In the genomic region with DNA sequence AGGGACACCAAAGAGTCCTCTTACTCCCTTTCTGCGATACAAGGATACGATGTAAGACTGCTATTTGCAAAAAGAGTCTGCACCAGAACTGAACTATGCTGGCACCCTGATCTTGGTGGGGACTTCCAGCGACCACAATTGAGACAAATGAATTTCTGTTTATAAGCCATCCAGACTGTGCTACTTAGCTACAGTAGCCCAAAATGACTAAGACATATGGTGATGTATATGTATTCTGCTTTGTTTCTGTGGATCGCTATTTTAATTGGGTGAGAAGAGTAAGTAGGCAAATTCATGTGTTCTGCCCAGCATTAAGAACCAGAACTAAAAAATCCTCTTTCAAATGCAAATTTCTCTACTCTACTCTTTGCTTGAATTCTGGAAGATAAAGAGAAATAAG, we compare ENCODE assay signal across 33 cellular contexts.
"Had no signal": no experiment of that assay in that cellular context is flagged by ENCODE, and none has a peak within 500 bp of the region (broad histone marks: within the 10 kb centered on the region; RNA-seq: fewer than 3 reads in every experiment).

No MANE protein-coding gene starts in this region.

- H3K4me1 Mint-ChIP-seq: activated B cell treated with CpG ODN at 0.5 μM for 24 hours; activated naive CD4-positive, alpha-beta T cell treated with anti-CD3 and anti-CD28 coated beads, Interleukin-2, amount 50 U/mL, for 24 hours; activated naive CD8-positive, alpha-beta T cell treated with anti-CD3 and anti-CD28 coated beads for 36 hours; activated naive CD8-positive, alpha-beta T cell treated with anti-CD3 and anti-CD28 coated beads, Interleukin-2, amount 50 U/mL, for 24 hours; activated T-helper 17 cell treated with anti-CD3 and anti-CD28 coated beads, Interleukin-2, amount 50 U/mL, for 72 hours; brain; T-helper 17 cell had no signal

- H3K27me3 ChIP-seq: adrenal gland, breast epithelium, cardiac muscle cell, colonic mucosa had no signal

- H3K27me3 Mint-ChIP-seq: activated B cell treated with CpG ODN at 0.5 μM for 24 hours; activated CD8-positive, alpha-beta T cell treated with anti-CD3 and anti-CD28 coated beads for 36 hours; activated naive CD4-positive, alpha-beta T cell treated with anti-CD3 and anti-CD28 coated beads, Interleukin-2, amount 50 U/mL, for 24 hours; activated naive CD8-positive, alpha-beta T cell treated with anti-CD3 and anti-CD28 coated beads for 36 hours; activated naive CD8-positive, alpha-beta T cell treated with anti-CD3 and anti-CD28 coated beads, Interleukin-2, amount 50 U/mL, for 24 hours; activated T-helper 17 cell treated with anti-CD3 and anti-CD28 coated beads, Interleukin-2, amount 50 U/mL, for 72 hours; brain; T-helper 17 cell had no signal

- DNase-seq: activated B cell treated with CpG ODN at 0.5 μM for 24 hours; activated CD4-positive, alpha-beta T cell treated with anti-CD3 and anti-CD28 coated beads for 48 hours; activated CD4-positive, alpha-beta T cell treated with anti-CD3 and anti-CD28 coated beads, Interleukin-2, amount 50 U/mL, for 1 hour; activated CD4-positive, alpha-beta T cell treated with anti-CD3 and anti-CD28 coated beads, Interleukin-2, amount 50 U/mL, for 48 hours; activated CD8-positive, alpha-beta memory T cell treated with anti-CD3 and anti-CD28 coated beads for 24 hours; activated CD8-positive, alpha-beta T cell treated with anti-CD3 and anti-CD28 coated beads for 36 hours; activated effector memory CD4-positive, alpha-beta T cell treated with Interleukin-2 at 50 U/mL for 16 hours; activated gamma-delta T cell treated with Interleukin-2 at 50 U/mL for 16 hours; activated naive CD4-positive, alpha-beta T cell treated with Interleukin-2 at 50 U/mL for 16 hours; activated naive CD8-positive, alpha-beta T cell treated with anti-CD3 and anti-CD28 coated beads for 36 hours; activated naive CD8-positive, alpha-beta T cell treated with anti-CD3 and anti-CD28 coated beads, Interleukin-2, amount 50 U/mL, for 24 hours; activated T-cell treated with anti-CD3 and anti-CD28 coated beads, Interleukin-2, amount 50 U/mL, for 4 hours; adrenal gland; amygdala; aorta; central memory CD4-positive, alpha-beta T cell; cerebellar nuclear complex; colonic mucosa; effector memory CD4-positive, alpha-beta T cell; endodermal cell; foreskin fibroblast; head of caudate nucleus; T-helper 17 cell; T1000; WERI-Rb-1 had no signal

- H3K27ac ChIP-seq: adrenal gland, breast epithelium, cardiac muscle cell, colonic mucosa, WERI-Rb-1 had no signal

- H3K9me3 ChIP-seq: adrenal gland, breast epithelium, colonic mucosa had no signal

- H3K4me3 ChIP-seq: adrenal gland, breast epithelium, cardiac muscle cell, colonic mucosa had no signal

- ATAC-seq: activated CD4-positive, CD25-positive, alpha-beta regulatory T cell treated with anti-CD3 and anti-CD28 coated beads, Interleukin-2, amount 50 U/mL, for 24 hours; activated CD8-positive, alpha-beta T cell treated with anti-CD3 and anti-CD28 coated beads for 36 hours; activated naive CD8-positive, alpha-beta T cell treated with anti-CD3 and anti-CD28 coated beads, Interleukin-2, amount 50 U/mL, for 24 hours; activated T-cell treated with anti-CD3 and anti-CD28 coated beads, Interleukin-2, amount 50 U/mL, for 4 hours; activated T-helper 17 cell treated with anti-CD3 and anti-CD28 coated beads, Interleukin-2, amount 50 U/mL, for 72 hours; esophagus mucosa; T-helper 17 cell had no signal

- H3K36me3 ChIP-seq: adrenal gland, breast epithelium, cardiac muscle cell, colonic mucosa, WERI-Rb-1 had no signal

- H3K4me1 ChIP-seq: adrenal gland, breast epithelium, colonic mucosa had no signal

- H3K4me3 Mint-ChIP-seq: activated B cell treated with CpG ODN at 0.5 μM for 24 hours; activated CD8-positive, alpha-beta T cell treated with anti-CD3 and anti-CD28 coated beads for 36 hours; activated naive CD4-positive, alpha-beta T cell treated with anti-CD3 and anti-CD28 coated beads, Interleukin-2, amount 50 U/mL, for 24 hours; activated naive CD8-positive, alpha-beta T cell treated with anti-CD3 and anti-CD28 coated beads for 36 hours; activated naive CD8-positive, alpha-beta T cell treated with anti-CD3 and anti-CD28 coated beads, Interleukin-2, amount 50 U/mL, for 24 hours; activated T-cell treated with anti-CD3 and anti-CD28 coated beads, Interleukin-2, amount 50 U/mL, for 4 hours; activated T-helper 17 cell treated with anti-CD3 and anti-CD28 coated beads, Interleukin-2, amount 50 U/mL, for 72 hours; endodermal cell; T-helper 17 cell; T-helper 2 cell treated with Interferon-gamma antibody and Interleukin-4, amounts not matched to agents 5 μg/mL and 100 μg/mL, for 36 hours had no signal

- H3K27ac Mint-ChIP-seq: activated B cell treated with CpG ODN at 0.5 μM for 24 hours; activated CD8-positive, alpha-beta T cell treated with anti-CD3 and anti-CD28 coated beads for 36 hours; activated naive CD4-positive, alpha-beta T cell treated with anti-CD3 and anti-CD28 coated beads, Interleukin-2, amount 50 U/mL, for 24 hours; activated naive CD8-positive, alpha-beta T cell treated with anti-CD3 and anti-CD28 coated beads for 36 hours; activated naive CD8-positive, alpha-beta T cell treated with anti-CD3 and anti-CD28 coated beads, Interleukin-2, amount 50 U/mL, for 24 hours; activated T-helper 17 cell treated with anti-CD3 and anti-CD28 coated beads, Interleukin-2, amount 50 U/mL, for 72 hours; endodermal cell; T-helper 17 cell; T-helper 2 cell treated with Interferon-gamma antibody and Interleukin-4, amounts not matched to agents 5 μg/mL and 100 μg/mL, for 36 hours had no signal

- H3K36me3 Mint-ChIP-seq: activated naive CD4-positive, alpha-beta T cell treated with anti-CD3 and anti-CD28 coated beads, Interleukin-2, amount 50 U/mL, for 24 hours; activated naive CD8-positive, alpha-beta T cell treated with anti-CD3 and anti-CD28 coated beads for 36 hours; brain had no signal

- H3K9me3 Mint-ChIP-seq: activated CD8-positive, alpha-beta T cell treated with anti-CD3 and anti-CD28 coated beads for 36 hours; activated naive CD8-positive, alpha-beta T cell treated with anti-CD3 and anti-CD28 coated beads, Interleukin-2, amount 50 U/mL, for 24 hours; T-helper 2 cell treated with Interferon-gamma antibody and Interleukin-4, amounts not matched to agents 5 μg/mL and 100 μg/mL, for 36 hours had no signal
